In the genomic region with DNA sequence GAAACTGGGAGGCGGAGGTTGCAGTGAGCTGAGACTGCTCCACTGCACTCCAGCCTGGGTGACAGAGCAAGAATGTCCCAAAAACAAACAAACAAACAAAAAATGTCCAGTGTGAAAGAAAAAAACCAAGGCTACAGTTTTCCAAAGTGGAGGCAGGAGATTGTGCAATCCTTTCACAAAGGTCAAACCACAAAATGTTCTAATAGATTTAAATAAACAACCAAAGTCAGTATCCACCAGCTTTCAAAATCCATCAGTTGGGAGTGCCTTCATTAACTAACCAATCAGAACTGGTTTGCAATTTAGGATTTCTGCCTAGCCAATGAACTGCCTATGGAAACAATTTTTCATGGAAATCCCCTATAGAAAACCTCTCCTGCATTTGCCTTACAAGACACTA, we compare ENCODE assay signal across 1 cellular context.
TF ChIP-seq lines count a peak whose summit lies in the region.

No MANE protein-coding gene starts in this region.

TF ChIP-seq in HepG2, 621 proteins besides CTCF, POLR2A, EP300 and RAD21 (continued from another document):
- TF ChIP-seq, protein P1, sequence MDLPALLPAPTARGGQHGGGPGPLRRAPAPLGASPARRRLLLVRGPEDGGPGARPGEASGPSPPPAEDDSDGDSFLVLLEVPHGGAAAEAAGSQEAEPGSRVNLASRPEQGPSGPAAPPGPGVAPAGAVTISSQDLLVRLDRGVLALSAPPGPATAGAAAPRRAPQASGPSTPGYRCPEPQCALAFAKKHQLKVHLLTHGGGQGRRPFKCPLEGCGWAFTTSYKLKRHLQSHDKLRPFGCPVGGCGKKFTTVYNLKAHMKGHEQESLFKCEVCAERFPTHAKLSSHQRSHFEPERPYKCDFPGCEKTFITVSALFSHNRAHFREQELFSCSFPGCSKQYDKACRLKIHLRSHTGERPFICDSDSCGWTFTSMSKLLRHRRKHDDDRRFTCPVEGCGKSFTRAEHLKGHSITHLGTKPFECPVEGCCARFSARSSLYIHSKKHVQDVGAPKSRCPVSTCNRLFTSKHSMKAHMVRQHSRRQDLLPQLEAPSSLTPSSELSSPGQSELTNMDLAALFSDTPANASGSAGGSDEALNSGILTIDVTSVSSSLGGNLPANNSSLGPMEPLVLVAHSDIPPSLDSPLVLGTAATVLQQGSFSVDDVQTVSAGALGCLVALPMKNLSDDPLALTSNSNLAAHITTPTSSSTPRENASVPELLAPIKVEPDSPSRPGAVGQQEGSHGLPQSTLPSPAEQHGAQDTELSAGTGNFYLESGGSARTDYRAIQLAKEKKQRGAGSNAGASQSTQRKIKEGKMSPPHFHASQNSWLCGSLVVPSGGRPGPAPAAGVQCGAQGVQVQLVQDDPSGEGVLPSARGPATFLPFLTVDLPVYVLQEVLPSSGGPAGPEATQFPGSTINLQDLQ (CRISPR knock-in tag; IDR thresholded peaks at IDR 0.05) = no peak
- TF ChIP-seq STAT5B (CRISPR knock-in tag; IDR thresholded peaks at IDR 0.05) (no peak), THRA (CRISPR knock-in tag; IDR thresholded peaks at IDR 0.05; ENCODE audit: borderline replicate concordance) (no peak), NR2F1 (CRISPR knock-in tag; IDR thresholded peaks at IDR 0.05) (peak in 1 of 2 experiments; percentile 40; a peak in 1 of 4 replicates), ZNF724P (CRISPR knock-in tag; IDR thresholded peaks at IDR 0.05; ENCODE audit: borderline replicate concordance) (no peak), RARA (CRISPR knock-in tag; IDR thresholded peaks at IDR 0.05) (no peak), ZNF562 (CRISPR knock-in tag; IDR thresholded peaks at IDR 0.05; ENCODE audit: borderline replicate concordance) (no peak), CEBPB (IDR thresholded peaks at IDR 0.05; ENCODE audit: borderline replicate concordance, low read depth, low read length) (peak; percentile 82), FIP1L1 (IDR thresholded peaks at IDR 0.05; ENCODE audit: borderline replicate concordance, insufficient read depth, low read depth, low read length) (no peak), CEBPG (CRISPR knock-in tag; IDR thresholded peaks at IDR 0.05) (peak; percentile 49; the same call in 1 of the 2 replicates), NR2F6 (IDR thresholded peaks at IDR 0.05) (peak; percentile 66), NR2F6 (CRISPR knock-in tag; IDR thresholded peaks at IDR 0.05) (0 out of 2 replicates have a peak, but pooled peaks have one; percentile 35), SMC3 (IDR thresholded peaks at IDR 0.05; ENCODE audit: low read length) (no peak)
